8 cellular contexts compared by ENCODE assay signal in the genomic region with DNA sequence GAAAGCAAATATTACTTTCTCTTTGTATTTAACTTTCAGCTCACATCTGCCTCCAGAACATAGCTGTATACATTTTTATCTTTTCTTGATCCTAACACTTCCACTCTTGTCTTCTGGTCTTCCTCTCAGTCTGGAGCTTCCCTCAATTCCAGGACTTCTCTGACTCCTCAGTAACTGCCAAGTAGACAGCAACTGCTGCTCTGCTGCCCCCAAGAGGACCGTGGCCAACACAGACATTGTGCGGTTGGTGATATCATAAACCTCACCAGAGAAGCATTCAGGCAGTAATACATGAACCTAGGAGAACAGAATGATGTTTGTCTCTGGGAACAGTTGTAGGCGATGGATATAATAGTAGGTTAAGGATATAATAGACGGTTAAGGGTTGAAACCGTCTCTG. TPM values are rescaled to one million over a fixed set of nuclear protein-coding genes. Genes with fewer than 3 reads are reported as not detected.
DNase-seq lines count a peak whose midpoint lies in the region; ATAC-seq and TF ChIP-seq lines count a peak whose summit lies in the region.

No MANE protein-coding gene starts in this region.

- H3K4me3 ChIP-seq in BE2C (ENCODE audit: low read depth, low read length) = no peak overlapping the region
- H3K4me3 ChIP-seq in HAP-1 = no peak overlapping the region
- no peak overlapping the region for H3K4me3 ChIP-seq in fibroblast of mammary gland (ENCODE audit: control insufficient read depth, low read depth, low read length)
- H3K4me3 ChIP-seq in retinal pigment epithelial cell (ENCODE audit: low read length) = no peak overlapping the region

- no peaks in the 10 kb centered on the region for H3K9me3 ChIP-seq in BE2C
- H3K9me3 ChIP-seq in HAP-1 = 0 out of 2 replicates have a peak, but pooled peaks cover 2% of the 10 kb centered on the region

- no peaks in the 10 kb centered on the region for H3K4me1 ChIP-seq in BE2C
- no peaks in the 10 kb centered on the region for H3K4me1 ChIP-seq in HAP-1

- intact Hi-C loops in sciatic nerve (cut with DNase I) = no loop called here

- H3K27me3 ChIP-seq in BE2C = no peaks in the 10 kb centered on the region
- H3K27me3 ChIP-seq in HAP-1 (ENCODE audit: low read depth) = peaks cover 6% of the 10 kb centered on the region; the same call in 1 of the 2 replicates

- H3K36me3 ChIP-seq in BE2C (no peaks in the 10 kb centered on the region), HAP-1 (replicated peaks) (no peaks in the 10 kb centered on the region)

- DNase-seq in BE2C (no peak), HAP-1 (ENCODE audit: low spot score in 2 of 2) (peak; percentile 37 to 54), NCI-H774 (lab: John Stamatoyannopoulos, UW) (peak; percentile 75), fibroblast of mammary gland (ENCODE audit: low read depth) (peak; percentile 37), retinal pigment epithelial cell (ENCODE audit: low read depth) (no peak), omental fat pad (ENCODE audit: low spot score) (no peak), sciatic nerve (ENCODE audit: low spot score) (no peak)

- ATAC-seq in GM21515 (IDR thresholded peaks at IDR 0.05; ENCODE audit: unreplicated experiment) = no peak
- no peak for ATAC-seq in omental fat pad (ENCODE audit: low FRiP score)
- no peak for ATAC-seq in sciatic nerve

- in situ Hi-C loops in HAP-1 (cut with MboI; ENCODE audit: low sequenced_read_pairs) = no loop called here

- TF ChIP-seq CTCF in BE2C (IDR thresholded peaks at IDR 0.05; ENCODE audit: low read depth, low read length) (peak; percentile 30; the same call in 1 of the 2 replicates), fibroblast of mammary gland (conservative IDR thresholded peaks at IDR 0.05; ENCODE audit: control insufficient read depth, insufficient read depth, low read depth, low read length) (peak; percentile 43), retinal pigment epithelial cell (conservative IDR thresholded peaks at IDR 0.05; ENCODE audit: low read depth, low read length) (peak; percentile 78), omental fat pad (IDR thresholded peaks at IDR 0.05) (no peak)

RNA-seq across cellular contexts. Expression of gene FGF12, which starts 45.2 kb away (rescaled TPM):
- polyA plus RNA-seq in BE2C (2012; ENCODE audit: insufficient read depth, insufficient read length, low read depth) = not detected
- total RNA-seq in omental fat pad (1 to 10 TPM; 2.4 to 9.3 (median 2.9) TPM), sciatic nerve (3.2 TPM)

Comparison
In these comparisons a context has a peak if more than half of its experiments do, and no peak if none do; other contexts are left out.
1. DNase-seq: peak in HAP-1 (2 of 2), NCI-H774 (single experiment) and fibroblast of mammary gland (single experiment); none in BE2C (single experiment), retinal pigment epithelial cell (single experiment), omental fat pad (single experiment) and sciatic nerve (single experiment).
2. CTCF ChIP-seq: peak in BE2C (single experiment), fibroblast of mammary gland (single experiment) and retinal pigment epithelial cell (single experiment); none in omental fat pad (0 of 3).